22 cellular contexts compared by ENCODE assay signal in the genomic region with DNA sequence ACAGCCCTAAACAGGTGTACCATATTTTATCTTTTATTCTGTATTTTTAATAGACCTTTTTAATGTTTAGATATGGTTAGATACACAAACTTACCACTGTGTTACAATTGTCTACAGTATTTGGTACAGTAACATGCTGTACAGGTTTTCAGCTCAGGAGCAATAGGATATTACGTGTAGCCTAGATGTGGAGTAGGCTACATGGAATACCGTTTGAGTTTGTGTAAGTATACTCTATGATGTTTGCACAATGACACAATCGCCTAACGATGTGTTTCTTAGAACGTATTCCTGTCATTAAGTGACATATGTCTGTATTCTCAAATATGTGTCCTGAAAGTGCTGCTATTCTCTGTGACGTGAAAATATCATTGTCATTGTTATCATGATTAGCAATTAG.
"Had no signal": no experiment of that assay in that cellular context is flagged by ENCODE, and none has a peak within 500 bp of the region (broad histone marks: within the 10 kb centered on the region; RNA-seq: fewer than 3 reads in every experiment).

No MANE protein-coding gene starts in this region.

- ATAC-seq: activated T-cell treated with anti-CD3 and anti-CD28 coated beads, Interleukin-2, amount 50 U/mL, for 4 hours had no signal

- DNase-seq: activated CD4-positive, alpha-beta memory T cell treated with anti-CD3 and anti-CD28 coated beads for 36 hours; activated CD4-positive, alpha-beta T cell treated with anti-CD3 and anti-CD28 coated beads, Interleukin-2, amount 10 ng/mL, durations not matched to agents 7 days and 5 days; activated CD4-positive, CD25-positive, alpha-beta regulatory T cell; activated CD8-positive, alpha-beta memory T cell treated with anti-CD3 and anti-CD28 coated beads for 24 hours; activated effector memory CD4-positive, alpha-beta T cell treated with anti-CD3 and anti-CD28 coated beads, Interleukin-2, amount 50 U/mL, for 16 hours; activated naive CD4-positive, alpha-beta T cell treated with Interleukin-2 at 50 U/mL for 16 hours; activated T-cell treated with anti-CD3 and anti-CD28 coated beads, Interleukin-2, amount 50 U/mL, for 4 hours; amygdala; KG1; MV-4-11; NCI-H1092 treated with DMSO at 0.1 percent for 48 hours; NCI-H1417 treated with DMSO at 0.1 percent for 48 hours; NCI-H1694; NCI-H2029; NCI-H2107; NCI-H524 treated with DMSO at 0.1 percent for 48 hours; NK-92 treated with Interleukin-12 subunit alpha and Interleukin-12 subunit beta, amount 100 ng/mL, for 24 hours; SK-N-SH; T-helper 1 cell had no signal

- H3K9me3 ChIP-seq: SK-N-SH had no signal

- H3K4me2 ChIP-seq: SK-N-SH had no signal

- H3K36me3 ChIP-seq: cardiac muscle cell had no signal

- H3K4me3 ChIP-seq: cardiac muscle cell had no signal

- H3K9ac ChIP-seq: SK-N-SH had no signal

- H3K9me2 ChIP-seq: SK-N-SH had no signal

- FAIRE-seq: astrocyte had no signal

- H3K27ac ChIP-seq: cardiac muscle cell, VCaP had no signal
